Comparison of ENCODE assay signal across 17 cellular contexts in genomic region chr6:33607126-33607783, GRCh38.
"Had no signal": no experiment of that assay in that cellular context is flagged by ENCODE, and none has a peak within 500 bp of the region (broad histone marks: within the 10 kb centered on the region; RNA-seq: fewer than 3 reads in every experiment).

No MANE protein-coding gene starts in this region.

- H3K4me3 Mint-ChIP-seq: activated CD4-positive, alpha-beta T cell treated with anti-CD3 and anti-CD28 coated beads, Interleukin-2, amount 10 ng/mL, durations not matched to agents 7 days and 5 days; activated CD8-positive, alpha-beta T cell treated with anti-CD3 and anti-CD28 coated beads, Interleukin-2, amount 10 ng/mL, durations not matched to agents 7 days and 5 days; activated naive CD4-positive, alpha-beta T cell treated with anti-CD3 and anti-CD28 coated beads, Interleukin-2, amount 10 ng/mL, durations not matched to agents 7 days and 5 days; activated T-cell treated with anti-CD3 and anti-CD28 coated beads, Interleukin-2, amount 50 U/mL, for 24 hours; central memory CD8-positive, alpha-beta T cell; memory B cell; naive thymus-derived CD8-positive, alpha-beta T cell; stimulated activated naive B cell treated with anti-CD40 and anti-IgM and Interleukin-4, amounts not matched to agents 10 μg/mL and 1 μg/mL and 100 μg/mL, for 72 hours had no signal

- H3K9me3 ChIP-seq: ascending aorta, colonic mucosa, gastrocnemius medialis, neutrophil, upper lobe of right lung had no signal

- H3K27ac Mint-ChIP-seq: activated CD4-positive, alpha-beta T cell treated with anti-CD3 and anti-CD28 coated beads, Interleukin-2, amount 10 ng/mL, durations not matched to agents 7 days and 5 days; activated CD8-positive, alpha-beta T cell treated with anti-CD3 and anti-CD28 coated beads, Interleukin-2, amount 10 ng/mL, durations not matched to agents 7 days and 5 days; activated naive CD4-positive, alpha-beta T cell treated with anti-CD3 and anti-CD28 coated beads, Interleukin-2, amount 10 ng/mL, durations not matched to agents 7 days and 5 days; activated T-cell treated with anti-CD3 and anti-CD28 coated beads, Interleukin-2, amount 50 U/mL, for 24 hours; memory B cell; stimulated activated naive B cell treated with anti-CD40 and anti-IgM and Interleukin-4, amounts not matched to agents 10 μg/mL and 1 μg/mL and 100 μg/mL, for 72 hours had no signal

- H3K4me1 ChIP-seq: ascending aorta had no signal

- H3K27ac ChIP-seq: ascending aorta, colonic mucosa, heart left ventricle, neutrophil, thoracic aorta, upper lobe of right lung had no signal

- H3K36me3 ChIP-seq: ascending aorta, colonic mucosa, gastrocnemius medialis, heart left ventricle, neutrophil, sigmoid colon, thoracic aorta, upper lobe of right lung had no signal

- H3K27me3 Mint-ChIP-seq: activated T-cell treated with anti-CD3 and anti-CD28 coated beads, Interleukin-2, amount 50 U/mL, for 24 hours; central memory CD8-positive, alpha-beta T cell; memory B cell had no signal

- H3K4me1 Mint-ChIP-seq: activated CD4-positive, alpha-beta T cell treated with anti-CD3 and anti-CD28 coated beads, Interleukin-2, amount 10 ng/mL, durations not matched to agents 7 days and 5 days; central memory CD8-positive, alpha-beta T cell had no signal

- H3K36me3 Mint-ChIP-seq: activated naive CD4-positive, alpha-beta T cell treated with anti-CD3 and anti-CD28 coated beads, Interleukin-2, amount 10 ng/mL, durations not matched to agents 7 days and 5 days; stimulated activated naive B cell treated with anti-CD40 and anti-IgM and Interleukin-4, amounts not matched to agents 10 μg/mL and 1 μg/mL and 100 μg/mL, for 72 hours had no signal

- H3K9me3 Mint-ChIP-seq: activated T-cell treated with anti-CD3 and anti-CD28 coated beads, Interleukin-2, amount 50 U/mL, for 24 hours; central memory CD8-positive, alpha-beta T cell had no signal

- H3K4me3 ChIP-seq: ascending aorta, colonic mucosa, gastrocnemius medialis, heart left ventricle, sigmoid colon, thoracic aorta, upper lobe of right lung had no signal

- H3K27me3 ChIP-seq: ascending aorta, colonic mucosa, gastrocnemius medialis, heart left ventricle, upper lobe of right lung had no signal

- ATAC-seq: heart left ventricle had no signal

- FAIRE-seq: endometrium had no signal

- DNase-seq: activated T-cell treated with anti-CD3 and anti-CD28 coated beads, Interleukin-2, amount 50 U/mL, for 24 hours; heart left ventricle; sigmoid colon; stimulated activated naive B cell treated with anti-CD40 and anti-IgM and Interleukin-4, amounts not matched to agents 10 μg/mL and 1 μg/mL and 100 μg/mL, for 72 hours; upper lobe of right lung had no signal
